ENCODE assay signal across 1 cellular context in genomic region chr20:24629668-24630067, GRCh38.
A peak's percentile ranks its signal among the peaks of the same experiment; 100 is the strongest.
TF ChIP-seq lines count a peak whose summit lies in the region.

No MANE protein-coding gene starts in this region.

TF ChIP-seq in SK-N-SH, 30 proteins besides CTCF, POLR2A, EP300 and RAD21 (continued from another document):
- peak; percentile 42; the same call in 1 of the 2 replicates for TF ChIP-seq PBX3 (IDR thresholded peaks at IDR 0.05)
- TF ChIP-seq CHD2 (IDR thresholded peaks at IDR 0.05; ENCODE audit: low read length, partially characterized antibody): peak; percentile 54
- peak; percentile 65 for TF ChIP-seq NFIC (IDR thresholded peaks at IDR 0.05; ENCODE audit: borderline replicate concordance)
- TF ChIP-seq GABPA (IDR thresholded peaks at IDR 0.05; ENCODE audit: low read depth): no peak
- no peak for TF ChIP-seq TAF1 (IDR thresholded peaks at IDR 0.05; ENCODE audit: borderline replicate concordance, low read depth, low read length)
- peak; percentile 83 for TF ChIP-seq RCOR1 (IDR thresholded peaks at IDR 0.05; ENCODE audit: low read length)
